ENCODE assay signal across 23 cellular contexts in the genomic region with DNA sequence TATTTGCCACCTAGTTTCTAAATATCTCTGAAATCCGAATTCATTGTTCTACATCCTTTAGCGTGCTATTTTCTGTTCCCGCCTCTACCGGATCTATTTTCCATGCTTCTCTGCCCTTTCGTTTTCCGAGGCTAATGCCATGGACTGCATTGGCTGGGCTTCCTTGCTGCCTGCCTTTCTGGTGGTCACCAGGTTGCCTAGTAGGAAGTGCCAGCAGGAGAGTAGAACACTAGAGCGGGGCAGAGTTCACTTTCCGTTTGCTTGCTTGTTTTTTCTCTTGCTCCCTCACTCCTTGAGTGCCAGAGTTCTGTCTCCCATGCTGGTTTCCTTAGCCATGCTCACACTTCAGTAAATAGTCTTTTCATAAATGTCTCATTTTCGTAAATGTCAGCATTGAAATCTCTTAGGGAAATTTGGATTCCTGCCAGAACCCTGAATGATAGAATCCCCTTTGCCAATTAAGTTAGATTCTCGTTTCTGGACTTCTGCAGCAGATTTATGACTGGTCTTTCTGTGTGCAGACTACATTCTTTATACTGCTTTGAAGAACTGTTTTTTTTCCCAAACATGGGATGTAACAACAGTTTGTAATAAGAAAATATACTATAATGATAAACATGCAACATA.
A peak's percentile ranks its signal among the peaks of the same experiment; 100 is the strongest.
DNase-seq lines count a peak whose midpoint lies in the region; ATAC-seq and TF ChIP-seq lines count a peak whose summit lies in the region.
"Had no signal": no experiment of that assay in that cellular context is flagged by ENCODE, and none has a peak within 500 bp of the region (broad histone marks: within the 10 kb centered on the region; RNA-seq: fewer than 3 reads in every experiment).

No MANE protein-coding gene starts in this region.

- H3K4me1 ChIP-seq in hepatocyte (ENCODE audit: insufficient read depth) = peaks cover 9% of the 10 kb centered on the region
- H3K4me1 ChIP-seq in smooth muscle cell (ENCODE audit: low read depth) = no peaks in the 10 kb centered on the region
- H3K4me1 ChIP-seq in aorta (ENCODE audit: control insufficient read depth in 1 of 2, insufficient read depth in 2 of 2, low read length in 2 of 2) = no peaks in the 10 kb centered on the region
- H3K4me1 ChIP-seq: foreskin keratinocyte, left ventricle myocardium inferior, upper lobe of left lung had no signal

- H4K20me1 ChIP-seq in hepatocyte (ENCODE audit: insufficient read depth, poor library complexity, severe bottlenecking) = no peaks in the 10 kb centered on the region
- H4K20me1 ChIP-seq in smooth muscle cell (ENCODE audit: low read depth) = no peaks in the 10 kb centered on the region

- H3K27ac ChIP-seq in hepatocyte (peak overlapping the region; percentile 42), smooth muscle cell (ENCODE audit: low read depth) (no peak overlapping the region), aorta (ENCODE audit: low read depth in 1 of 2, low read length in 2 of 2) (no peak overlapping the region)
- H3K27ac ChIP-seq: C4-2B, foreskin keratinocyte, left ventricle myocardium inferior, upper lobe of left lung had no signal

- H3K79me2 ChIP-seq in hepatocyte (peaks cover 9% of the 10 kb centered on the region), smooth muscle cell (ENCODE audit: low read depth) (no peaks in the 10 kb centered on the region)

- H2AFZ ChIP-seq in hepatocyte (no peak overlapping the region), smooth muscle cell (ENCODE audit: low read depth) (peak overlapping the region; percentile 63)

- DNase-seq in DMS79 treated with DMSO at 0.1 percent for 48 hours (lab: John Stamatoyannopoulos, UW) (peak; percentile 44), DMS79 (lab: John Stamatoyannopoulos, UW) (no peak), RPMI7951 (ENCODE audit: low read depth) (peak; percentile 16), hepatocyte (ENCODE audit: low spot score) (peak; percentile 10), smooth muscle cell (lab: John Stamatoyannopoulos, UW; ENCODE audit: unreplicated experiment) (no peak), NCI-H526 treated with DMSO at 0.1 percent for 48 hours (lab: John Stamatoyannopoulos, UW) (no peak), aorta (no peak)
- DNase-seq in effector CD8-positive, alpha-beta T cell (lab: John Stamatoyannopoulos, UW) = no peak
- DNase-seq: activated CD4-positive, alpha-beta T cell treated with anti-CD3 and anti-CD28 coated beads for 36 hours; activated CD8-positive, alpha-beta memory T cell treated with anti-CD3 and anti-CD28 coated beads, Interleukin-2, amount 50 U/mL, for 4 hours; activated naive CD4-positive, alpha-beta T cell treated with anti-CD3 and anti-CD28 coated beads, Interleukin-2, amount 50 U/mL, for 16 hours; central memory CD4-positive, alpha-beta T cell; EL; foreskin keratinocyte; KBM-7; left ventricle myocardium inferior; naive B cell; NCI-H1092 treated with DMSO at 0.1 percent for 48 hours; NCI-H226; T1000; upper lobe of left lung had no signal

- H3K9me3 ChIP-seq in hepatocyte (ENCODE audit: low read depth) = no peaks in the 10 kb centered on the region
- H3K9me3 ChIP-seq in smooth muscle cell (replicated peaks; ENCODE audit: low read depth) = no peaks in the 10 kb centered on the region
- no peaks in the 10 kb centered on the region for H3K9me3 ChIP-seq in aorta (ENCODE audit: control insufficient read depth, low read length)
- H3K9me3 ChIP-seq: left ventricle myocardium inferior, upper lobe of left lung had no signal

- H3K27me3 ChIP-seq in hepatocyte (no peaks in the 10 kb centered on the region), smooth muscle cell (ENCODE audit: low read depth) (no peaks in the 10 kb centered on the region), aorta (ENCODE audit: control insufficient read depth in 1 of 2, insufficient read depth in 2 of 2, low read length in 1 of 2) (no peaks in the 10 kb centered on the region)
- H3K27me3 ChIP-seq: foreskin keratinocyte, upper lobe of left lung had no signal

- ATAC-seq in aorta (ENCODE audit: low FRiP score) = no peak
- ATAC-seq: activated CD4-positive, alpha-beta T cell treated with anti-CD3 and anti-CD28 coated beads for 36 hours; foreskin keratinocyte; stimulated activated memory B cell treated with anti-CD40 and anti-IgM and Interleukin-4, amounts not matched to agents 10 μg/mL and 1 μg/mL and 100 μg/mL, for 72 hours had no signal

- peaks cover 5% of the 10 kb centered on the region for H3F3A ChIP-seq in smooth muscle cell (ENCODE audit: low read depth)

- H3K36me3 ChIP-seq in hepatocyte (replicated peaks; ENCODE audit: insufficient read depth, low read depth) = no peaks in the 10 kb centered on the region
- no peaks in the 10 kb centered on the region for H3K36me3 ChIP-seq in smooth muscle cell (ENCODE audit: low read depth)
- H3K36me3 ChIP-seq in aorta (ENCODE audit: control insufficient read depth in 1 of 2, insufficient read depth in 2 of 2, low read length in 1 of 2) = no peaks in the 10 kb centered on the region
- H3K36me3 ChIP-seq: left ventricle myocardium inferior, upper lobe of left lung had no signal

- no peak overlapping the region for H3K4me3 ChIP-seq in hepatocyte
- peak overlapping the region; percentile 17 for H3K4me3 ChIP-seq in smooth muscle cell
- H3K4me3 ChIP-seq in aorta (ENCODE audit: low read length in 2 of 2) = no peak overlapping the region
- H3K4me3 ChIP-seq: left ventricle myocardium inferior had no signal

- H3K9me2 ChIP-seq in hepatocyte (replicated peaks; ENCODE audit: insufficient read depth) = no peaks in the 10 kb centered on the region

- H3K4me2 ChIP-seq in hepatocyte (peak overlapping the region; percentile 55), smooth muscle cell (peak overlapping the region; percentile 8)

- TF ChIP-seq CTCF in hepatocyte (IDR thresholded peaks at IDR 0.05; ENCODE audit: poor library complexity) (no peak), smooth muscle cell (IDR thresholded peaks at IDR 0.05; ENCODE audit: borderline replicate concordance, insufficient read depth, poor library complexity, severe bottlenecking) (no peak)

- intact Hi-C loops in aorta (cut with DNase I) = no loop called here

- no peak overlapping the region for H3K9ac ChIP-seq in smooth muscle cell (ENCODE audit: low read depth)

- 73% methylated on average over 10 of the region's 10 CpGs for WGBS in hepatocyte (ENCODE audit: low lambda C conversion rate, missing lambda C conversion rate)
- WGBS in smooth muscle cell (ENCODE audit: low lambda C conversion rate) = 79% methylated on average over 10 of the region's 10 CpGs
- 63 to 64% methylated on average over 10 of the region's 10 CpGs for WGBS in aorta, 2 donors

Comparison
In these comparisons a context has a peak if more than half of its experiments do, and no peak if none do; other contexts are left out.
1. DNase-seq: peak in DMS79 treated with DMSO at 0.1 percent for 48 hours (single experiment), RPMI7951 (single experiment) and hepatocyte (single experiment); none in DMS79 (single experiment), smooth muscle cell (single experiment), NCI-H526 treated with DMSO at 0.1 percent for 48 hours (single experiment), aorta (0 of 2) and effector CD8-positive, alpha-beta T cell (single experiment).